In the genomic region with DNA sequence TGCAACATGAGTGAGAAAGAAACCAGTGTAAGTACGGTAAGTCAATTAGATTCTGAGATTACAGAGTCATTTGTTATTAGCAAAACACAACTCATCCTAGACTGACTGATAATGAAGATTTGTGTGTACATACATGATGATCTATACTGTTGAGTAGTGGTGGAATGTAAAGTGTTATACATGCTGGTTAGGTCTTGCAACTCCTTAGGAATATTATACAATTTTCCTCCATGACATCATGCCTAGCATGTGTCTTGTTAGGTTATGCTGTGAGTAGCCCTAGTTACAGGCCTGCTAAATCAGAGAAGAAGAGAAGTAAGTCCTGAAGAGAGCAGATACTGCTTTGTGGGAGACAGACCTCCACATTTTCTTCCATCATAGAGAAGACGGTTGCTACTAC, we compare ENCODE assay signal across 22 cellular contexts.
DNase-seq lines count a peak whose midpoint lies in the region; ATAC-seq and TF ChIP-seq lines count a peak whose summit lies in the region.
"Had no signal": no experiment of that assay in that cellular context is flagged by ENCODE, and none has a peak within 500 bp of the region (broad histone marks: within the 10 kb centered on the region; RNA-seq: fewer than 3 reads in every experiment).

No MANE protein-coding gene starts in this region.

- no peak overlapping the region for H2BK15ac ChIP-seq in mesenchymal stem cell (ENCODE audit: low read depth, poor library complexity, severe bottlenecking)

- H3K36me3 ChIP-seq in adipocyte (ENCODE audit: control insufficient read depth, insufficient read depth, low read length, severe bottlenecking): no peaks in the 10 kb centered on the region
- H3K36me3 ChIP-seq in mesenchymal stem cell (ENCODE audit: control insufficient read depth in 1 of 2, insufficient read depth in 2 of 2, low read depth in 1 of 2, low read length in 2 of 2): no peaks in the 10 kb centered on the region
- H3K36me3 ChIP-seq: BE2C; BLaER1 treated with 17β-estradiol and CSF1 and Interleukin-3, amounts not matched to agents 10 nM and 100 nM had no signal

- H2BK5ac ChIP-seq in mesenchymal stem cell (ENCODE audit: low read depth, low read length, poor library complexity, severe bottlenecking): no peak overlapping the region

- H3K27me3 ChIP-seq in adipocyte (replicated peaks; ENCODE audit: control insufficient read depth, insufficient read depth, low read length) (no peaks in the 10 kb centered on the region), mesenchymal stem cell (ENCODE audit: control insufficient read depth in 1 of 2, insufficient read depth in 1 of 2, low read length in 2 of 2) (no peaks in the 10 kb centered on the region)
- H3K27me3 ChIP-seq: BE2C; BLaER1 treated with 17β-estradiol and CSF1 and Interleukin-3, amounts not matched to agents 10 nM and 100 nM had no signal

- ATAC-seq in HG02852 (IDR thresholded peaks at IDR 0.05; ENCODE audit: unreplicated experiment) (no peak), Right ventricle myocardium superior (ENCODE audit: poor library complexity) (no peak)
- ATAC-seq: A549, GM12878, GM23338, HCT116 had no signal

- H3K9ac ChIP-seq in adipocyte (ENCODE audit: low read length) (no peak overlapping the region), mesenchymal stem cell (ENCODE audit: low read length) (no peak overlapping the region)
- H3K9ac ChIP-seq: BLaER1 treated with 17β-estradiol and CSF1 and Interleukin-3, amounts not matched to agents 10 nM and 100 nM had no signal

- H3K4me3 ChIP-seq in adipocyte (ENCODE audit: low read length): no peak overlapping the region
- no peak overlapping the region for H3K4me3 ChIP-seq in choroid plexus epithelial cell (ENCODE audit: low read depth, low read length)
- H3K4me3 ChIP-seq in mesenchymal stem cell (ENCODE audit: insufficient read depth in 1 of 2, low read depth in 1 of 2, low read length in 2 of 2): no peak overlapping the region
- H3K4me3 ChIP-seq: A549; BLaER1 treated with 17β-estradiol and CSF1 and Interleukin-3, amounts not matched to agents 10 nM and 100 nM; GM12878; GM23338 had no signal

- peaks cover 6% of the 10 kb centered on the region for H3K9me3 ChIP-seq in adipocyte (ENCODE audit: control insufficient read depth, low read length)
- no peaks in the 10 kb centered on the region for H3K9me3 ChIP-seq in mesenchymal stem cell (ENCODE audit: control insufficient read depth, low read length)
- H3K9me3 ChIP-seq: A549, BE2C had no signal

- H2AFZ ChIP-seq in mesenchymal stem cell (ENCODE audit: low read depth, low read length): no peak overlapping the region

- H3K4me1 ChIP-seq in adipocyte (ENCODE audit: control insufficient read depth, insufficient read depth, low read length) (no peaks in the 10 kb centered on the region), mesenchymal stem cell (ENCODE audit: control insufficient read depth, insufficient read depth, low read depth, low read length) (no peaks in the 10 kb centered on the region)
- H3K4me1 ChIP-seq: A549; BE2C; BLaER1 treated with 17β-estradiol and CSF1 and Interleukin-3, amounts not matched to agents 10 nM and 100 nM had no signal

- no peak overlapping the region for H3K27ac ChIP-seq in mesenchymal stem cell (ENCODE audit: low read length, poor library complexity, severe bottlenecking)
- H3K27ac ChIP-seq: A549; BLaER1 treated with 17β-estradiol and CSF1 and Interleukin-3, amounts not matched to agents 10 nM and 100 nM had no signal

- no peak overlapping the region for H4K8ac ChIP-seq in mesenchymal stem cell (ENCODE audit: low read length)

- 97% methylated on average over 2 of the region's 2 CpGs for WGBS in mesenchymal stem cell

- H3K79me1 ChIP-seq in mesenchymal stem cell (replicated peaks; ENCODE audit: low read length, poor library complexity, severe bottlenecking): no peaks in the 10 kb centered on the region

- H3K23ac ChIP-seq in mesenchymal stem cell (ENCODE audit: low read length in 2 of 2): no peak overlapping the region

- DNase-seq in adipocyte (ENCODE audit: low read depth) (peak; percentile 1), choroid plexus epithelial cell (ENCODE audit: low read depth) (peak; percentile 1), mesenchymal stem cell (peak; percentile 16), NCI-H1436 (lab: John Stamatoyannopoulos, UW) (no peak), Right ventricle myocardium superior (no peak)
- DNase-seq: 8988T; ACHN; AML-193; BE2C; CD4-positive, alpha-beta T cell; CD8-positive, alpha-beta memory T cell; DMS 273 treated with DMSO at 0.1 percent for 48 hours; DMS79; EL; GDM1; H9 had no signal

- H2BK120ac ChIP-seq in mesenchymal stem cell (ENCODE audit: low read depth, low read length): no peak overlapping the region

- H3K18ac ChIP-seq in mesenchymal stem cell (ENCODE audit: low read depth in 1 of 2, low read length in 2 of 2): no peak overlapping the region

- no peak overlapping the region for H3K14ac ChIP-seq in mesenchymal stem cell (ENCODE audit: low read length in 2 of 2)

- H3K4me2 ChIP-seq in mesenchymal stem cell (ENCODE audit: low read length, poor library complexity, severe bottlenecking): no peak overlapping the region
- H3K4me2 ChIP-seq: A549; BLaER1 treated with 17β-estradiol and CSF1 and Interleukin-3, amounts not matched to agents 10 nM and 100 nM; GM23338 had no signal

- intact Hi-C loops in Right ventricle myocardium superior (cut with DNase I): no loop called here

- no peak overlapping the region for H4K91ac ChIP-seq in mesenchymal stem cell (ENCODE audit: low read length)

- no peak for TF ChIP-seq CTCF in choroid plexus epithelial cell (conservative IDR thresholded peaks at IDR 0.05; ENCODE audit: low read depth, low read length)

- no peak overlapping the region for H2AK5ac ChIP-seq in mesenchymal stem cell (ENCODE audit: low read length, severe bottlenecking)

- no peak overlapping the region for H3K4ac ChIP-seq in mesenchymal stem cell (ENCODE audit: low read depth in 1 of 2, low read length in 2 of 2)

- H2BK12ac ChIP-seq in mesenchymal stem cell (ENCODE audit: low read length in 2 of 2): no peak overlapping the region

Comparison
In these comparisons a context has a peak if more than half of its experiments do, and no peak if none do; other contexts are left out.
1. DNase-seq: peak in adipocyte (single experiment), choroid plexus epithelial cell (single experiment) and mesenchymal stem cell (single experiment); none in NCI-H1436 (single experiment) and Right ventricle myocardium superior (single experiment).